14 cellular contexts compared by ENCODE assay signal in genomic region chr3:72625616-72626337, GRCh38.
A peak's percentile ranks its signal among the peaks of the same experiment; 100 is the strongest.
DNase-seq lines count a peak whose midpoint lies in the region; ATAC-seq and TF ChIP-seq lines count a peak whose summit lies in the region.
"Had no signal": no experiment of that assay in that cellular context is flagged by ENCODE, and none has a peak within 500 bp of the region (broad histone marks: within the 10 kb centered on the region; RNA-seq: fewer than 3 reads in every experiment).

No MANE protein-coding gene starts in this region.

- H3K9ac ChIP-seq in endodermal cell (ENCODE audit: extremely low read depth, low read length, poor library complexity, severe bottlenecking), result no peak overlapping the region

- 91 to 93% methylated on average over 11 to 14 of the region's 14 CpGs for WGBS in endodermal cell (ENCODE audit: insufficient coverage in 1 of 2, insufficient read length in 1 of 2), 2 experiments

- POLR2A ChIA-PET in activated CD4-positive, alpha-beta T cell treated with anti-CD3 and anti-CD28 coated beads for 36 hours (lab: Charles Lee), result interaction anchor here (0.6 kb wide), 1 partner anchor 189 kb away, joined by 3 read pairs; no protein-coding TSS in a partner anchor

- TF ChIP-seq CTCF in endodermal cell (conservative IDR thresholded peaks at IDR 0.05), result no peak

- H3K27me3 Mint-ChIP-seq in activated CD4-positive, alpha-beta T cell treated with anti-CD3 and anti-CD28 coated beads for 36 hours, result no peaks in the 10 kb centered on the region
- H3K27me3 Mint-ChIP-seq in endodermal cell (ENCODE audit: insufficient read depth), result no peaks in the 10 kb centered on the region

- intact Hi-C loops in activated CD4-positive, alpha-beta T cell treated with anti-CD3 and anti-CD28 coated beads for 36 hours (cut with DNase I, micrococcal nuclease), result no loop called here
- intact Hi-C loops in head of caudate nucleus (cut with DNase I), result no loop called here

- H3K4me1 Mint-ChIP-seq in activated CD4-positive, alpha-beta T cell treated with anti-CD3 and anti-CD28 coated beads for 36 hours, result peaks cover 45% of the 10 kb centered on the region
- H3K4me1 Mint-ChIP-seq in endodermal cell, result peaks cover 21% of the 10 kb centered on the region

- no peaks in the 10 kb centered on the region for H3K36me3 ChIP-seq in endodermal cell (ENCODE audit: control insufficient read depth, insufficient read depth, low read length)

- H3K4me1 ChIP-seq in endodermal cell (ENCODE audit: control insufficient read depth, insufficient read depth, low read length), result peaks cover 10% of the 10 kb centered on the region

- CTCF ChIA-PET in activated CD4-positive, alpha-beta T cell treated with anti-CD3 and anti-CD28 coated beads for 36 hours (lab: Charles Lee), result interaction anchor here (0.6 kb wide), 1 partner anchor 399 kb away, joined by 4 read pairs; no protein-coding TSS in a partner anchor

- H3K4me3 Mint-ChIP-seq in activated CD4-positive, alpha-beta T cell treated with anti-CD3 and anti-CD28 coated beads for 36 hours, result no peak overlapping the region
- H3K4me3 Mint-ChIP-seq in endodermal cell, result no peak overlapping the region
- H3K4me3 Mint-ChIP-seq: IgD-negative memory B cell had no signal

- peak; percentile 44 for DNase-seq in activated CD4-positive, alpha-beta T cell treated with anti-CD3 and anti-CD28 coated beads for 36 hours
- no peak for DNase-seq in activated CD4-positive, alpha-beta T cell treated with anti-CD3 and anti-CD28 coated beads for 1 hour
- DNase-seq in MV-4-11 (lab: John Stamatoyannopoulos, UW), result peak; percentile 41
- no peak for DNase-seq in endodermal cell
- peak; percentile 19 for DNase-seq in non-pigmented ciliary epithelial cell (ENCODE audit: low read depth)
- no peak for DNase-seq in GM19240 (ENCODE audit: insufficient read length, low spot score)
- no peak for DNase-seq in head of caudate nucleus
- DNase-seq: activated gamma-delta T cell, dorsolateral prefrontal cortex, kidney, NCI-H510A, occipital lobe had no signal

- peak; percentile 52 for ATAC-seq in activated CD4-positive, alpha-beta T cell treated with anti-CD3 and anti-CD28 coated beads for 36 hours
- ATAC-seq in HG02981 (IDR thresholded peaks at IDR 0.05; ENCODE audit: unreplicated experiment), result no peak

- no peaks in the 10 kb centered on the region for H3K27me3 ChIP-seq in endodermal cell (ENCODE audit: control insufficient read depth, insufficient read depth, low read length, poor library complexity, severe bottlenecking)
- H3K27me3 ChIP-seq: dorsolateral prefrontal cortex had no signal

- peak overlapping the region; percentile 51 for H3K27ac Mint-ChIP-seq in activated CD4-positive, alpha-beta T cell treated with anti-CD3 and anti-CD28 coated beads for 36 hours
- H3K27ac Mint-ChIP-seq in endodermal cell, result peak overlapping the region; percentile 69
- H3K27ac Mint-ChIP-seq: IgD-negative memory B cell had no signal

- peaks cover 2% of the 10 kb centered on the region for H3K36me3 Mint-ChIP-seq in activated CD4-positive, alpha-beta T cell treated with anti-CD3 and anti-CD28 coated beads for 36 hours (ENCODE audit: low read depth)
- H3K36me3 Mint-ChIP-seq in endodermal cell (ENCODE audit: low read depth), result no peaks in the 10 kb centered on the region

- no peaks in the 10 kb centered on the region for H3K9me3 Mint-ChIP-seq in activated CD4-positive, alpha-beta T cell treated with anti-CD3 and anti-CD28 coated beads for 36 hours (ENCODE audit: low read depth)
- no peaks in the 10 kb centered on the region for H3K9me3 Mint-ChIP-seq in endodermal cell
- H3K9me3 Mint-ChIP-seq: IgD-negative memory B cell had no signal

- H3K4me3 ChIP-seq in endodermal cell (ENCODE audit: low read length), result peak overlapping the region; percentile 66
- H3K4me3 ChIP-seq: dorsolateral prefrontal cortex had no signal

- H3K27ac ChIP-seq in endodermal cell (ENCODE audit: low read depth, low read length), result no peak overlapping the region
- H3K27ac ChIP-seq: dorsolateral prefrontal cortex had no signal

- no peaks in the 10 kb centered on the region for H3K9me3 ChIP-seq in endodermal cell (ENCODE audit: control insufficient read depth, low read length)

Comparison
In these comparisons a context has a peak if more than half of its experiments do, and no peak if none do; other contexts are left out.
1. DNase-seq: peak in activated CD4-positive, alpha-beta T cell treated with anti-CD3 and anti-CD28 coated beads for 36 hours (single experiment), MV-4-11 (single experiment) and non-pigmented ciliary epithelial cell (single experiment); none in activated CD4-positive, alpha-beta T cell treated with anti-CD3 and anti-CD28 coated beads for 1 hour (single experiment), endodermal cell (single experiment), GM19240 (single experiment) and head of caudate nucleus (0 of 42).